1 cellular context compared by ENCODE assay signal in genomic region chr2:222655748-222656543, GRCh38.
TF ChIP-seq lines count a peak whose summit lies in the region.

FARSB (minus strand) TSS chr2:222656092; CDS start chr2:222656073, 19 bp downstream.

TF ChIP-seq in HepG2, 621 proteins besides CTCF, POLR2A, EP300 and RAD21 (continued from another document and continues in another):
- TF ChIP-seq ZNF235 (CRISPR knock-in tag; IDR thresholded peaks at IDR 0.05; ENCODE audit: borderline replicate concordance): peak; percentile 60; the same call in 1 of the 2 replicates
- TF ChIP-seq SRSF4 (IDR thresholded peaks at IDR 0.05; ENCODE audit: low read depth, low read length, poor library complexity, severe bottlenecking): no peak
- TF ChIP-seq ZSCAN29 (CRISPR knock-in tag; conservative IDR thresholded peaks at IDR 0.05): no peak
- no peak for TF ChIP-seq ZNF446 (CRISPR knock-in tag; IDR thresholded peaks at IDR 0.05)
- TF ChIP-seq, protein P1, sequence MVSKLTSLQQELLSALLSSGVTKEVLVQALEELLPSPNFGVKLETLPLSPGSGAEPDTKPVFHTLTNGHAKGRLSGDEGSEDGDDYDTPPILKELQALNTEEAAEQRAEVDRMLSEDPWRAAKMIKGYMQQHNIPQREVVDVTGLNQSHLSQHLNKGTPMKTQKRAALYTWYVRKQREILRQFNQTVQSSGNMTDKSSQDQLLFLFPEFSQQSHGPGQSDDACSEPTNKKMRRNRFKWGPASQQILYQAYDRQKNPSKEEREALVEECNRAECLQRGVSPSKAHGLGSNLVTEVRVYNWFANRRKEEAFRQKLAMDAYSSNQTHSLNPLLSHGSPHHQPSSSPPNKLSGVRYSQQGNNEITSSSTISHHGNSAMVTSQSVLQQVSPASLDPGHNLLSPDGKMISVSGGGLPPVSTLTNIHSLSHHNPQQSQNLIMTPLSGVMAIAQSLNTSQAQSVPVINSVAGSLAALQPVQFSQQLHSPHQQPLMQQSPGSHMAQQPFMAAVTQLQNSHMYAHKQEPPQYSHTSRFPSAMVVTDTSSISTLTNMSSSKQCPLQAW (CRISPR knock-in tag; IDR thresholded peaks at IDR 0.05): peak; percentile 88; the same call in 1 of the 2 replicates
- no peak for TF ChIP-seq ZSCAN9 (CRISPR knock-in tag; IDR thresholded peaks at IDR 0.05; ENCODE audit: borderline replicate concordance)
- peak; percentile 80; the same call in 1 of the 2 replicates for TF ChIP-seq ZNF768 (CRISPR knock-in tag; IDR thresholded peaks at IDR 0.05)
- TF ChIP-seq ZNF747 (CRISPR knock-in tag; IDR thresholded peaks at IDR 0.05; ENCODE audit: borderline replicate concordance): no peak
- TF ChIP-seq MYC (CRISPR knock-in tag; IDR thresholded peaks at IDR 0.05; ENCODE audit: borderline replicate concordance): peak; percentile 98
- TF ChIP-seq PHB2 (IDR thresholded peaks at IDR 0.05; ENCODE audit: partially characterized antibody): no peak
- no peak for TF ChIP-seq JDP2 (CRISPR knock-in tag; IDR thresholded peaks at IDR 0.05; ENCODE audit: borderline replicate concordance)
- peak; percentile 68 for TF ChIP-seq FOXO1 (CRISPR knock-in tag; IDR thresholded peaks at IDR 0.05)
- no peak for TF ChIP-seq CBX2 (IDR thresholded peaks at IDR 0.05; ENCODE audit: low read depth, low read length)
- TF ChIP-seq CBX2 (CRISPR knock-in tag; IDR thresholded peaks at IDR 0.05; ENCODE audit: low read depth): no peak
- peak; percentile 40; the same call in 1 of the 2 replicates for TF ChIP-seq SMAD3 (CRISPR knock-in tag; IDR thresholded peaks at IDR 0.05)
- 0 out of 2 replicates have a peak, but pooled peaks have one; percentile 73 for TF ChIP-seq PCBP1 (IDR thresholded peaks at IDR 0.05; ENCODE audit: borderline replicate concordance, low read depth, low read length)
- peak; percentile 76 for TF ChIP-seq GABPB1 (CRISPR knock-in tag; IDR thresholded peaks at IDR 0.05)
- no peak for TF ChIP-seq GABPA (IDR thresholded peaks at IDR 0.05; ENCODE audit: low read depth, low read length)
- TF ChIP-seq GABPA (CRISPR knock-in tag; IDR thresholded peaks at IDR 0.05; ENCODE audit: low read depth): peak; percentile 68; the same call in 1 of the 2 replicates
- no peak for TF ChIP-seq ZNF484 (CRISPR knock-in tag; IDR thresholded peaks at IDR 0.05; ENCODE audit: borderline replicate concordance, low read depth)
- TF ChIP-seq, protein P2, sequence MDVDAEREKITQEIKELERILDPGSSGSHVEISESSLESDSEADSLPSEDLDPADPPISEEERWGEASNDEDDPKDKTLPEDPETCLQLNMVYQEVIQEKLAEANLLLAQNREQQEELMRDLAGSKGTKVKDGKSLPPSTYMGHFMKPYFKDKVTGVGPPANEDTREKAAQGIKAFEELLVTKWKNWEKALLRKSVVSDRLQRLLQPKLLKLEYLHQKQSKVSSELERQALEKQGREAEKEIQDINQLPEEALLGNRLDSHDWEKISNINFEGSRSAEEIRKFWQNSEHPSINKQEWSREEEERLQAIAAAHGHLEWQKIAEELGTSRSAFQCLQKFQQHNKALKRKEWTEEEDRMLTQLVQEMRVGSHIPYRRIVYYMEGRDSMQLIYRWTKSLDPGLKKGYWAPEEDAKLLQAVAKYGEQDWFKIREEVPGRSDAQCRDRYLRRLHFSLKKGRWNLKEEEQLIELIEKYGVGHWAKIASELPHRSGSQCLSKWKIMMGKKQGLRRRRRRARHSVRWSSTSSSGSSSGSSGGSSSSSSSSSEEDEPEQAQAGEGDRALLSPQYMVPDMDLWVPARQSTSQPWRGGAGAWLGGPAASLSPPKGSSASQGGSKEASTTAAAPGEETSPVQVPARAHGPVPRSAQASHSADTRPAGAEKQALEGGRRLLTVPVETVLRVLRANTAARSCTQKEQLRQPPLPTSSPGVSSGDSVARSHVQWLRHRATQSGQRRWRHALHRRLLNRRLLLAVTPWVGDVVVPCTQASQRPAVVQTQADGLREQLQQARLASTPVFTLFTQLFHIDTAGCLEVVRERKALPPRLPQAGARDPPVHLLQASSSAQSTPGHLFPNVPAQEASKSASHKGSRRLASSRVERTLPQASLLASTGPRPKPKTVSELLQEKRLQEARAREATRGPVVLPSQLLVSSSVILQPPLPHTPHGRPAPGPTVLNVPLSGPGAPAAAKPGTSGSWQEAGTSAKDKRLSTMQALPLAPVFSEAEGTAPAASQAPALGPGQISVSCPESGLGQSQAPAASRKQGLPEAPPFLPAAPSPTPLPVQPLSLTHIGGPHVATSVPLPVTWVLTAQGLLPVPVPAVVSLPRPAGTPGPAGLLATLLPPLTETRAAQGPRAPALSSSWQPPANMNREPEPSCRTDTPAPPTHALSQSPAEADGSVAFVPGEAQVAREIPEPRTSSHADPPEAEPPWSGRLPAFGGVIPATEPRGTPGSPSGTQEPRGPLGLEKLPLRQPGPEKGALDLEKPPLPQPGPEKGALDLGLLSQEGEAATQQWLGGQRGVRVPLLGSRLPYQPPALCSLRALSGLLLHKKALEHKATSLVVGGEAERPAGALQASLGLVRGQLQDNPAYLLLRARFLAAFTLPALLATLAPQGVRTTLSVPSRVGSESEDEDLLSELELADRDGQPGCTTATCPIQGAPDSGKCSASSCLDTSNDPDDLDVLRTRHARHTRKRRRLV (CRISPR knock-in tag; IDR thresholded peaks at IDR 0.05): peak; percentile 77; the same call in 1 of the 2 replicates
- no peak; the same call in 1 of the 2 replicates for TF ChIP-seq ZBTB8A (CRISPR knock-in tag; IDR thresholded peaks at IDR 0.05; ENCODE audit: borderline replicate concordance, low read depth)
- peak; percentile 88 for TF ChIP-seq CREM (IDR thresholded peaks at IDR 0.05)
- no peak for TF ChIP-seq CREM (CRISPR knock-in tag; IDR thresholded peaks at IDR 0.05)
- TF ChIP-seq FOXP1 (IDR thresholded peaks at IDR 0.05): no peak
- no peak for TF ChIP-seq FOXP1 (CRISPR knock-in tag; IDR thresholded peaks at IDR 0.05)
- 0 out of 2 replicates have a peak, but pooled peaks have one; percentile 38 for TF ChIP-seq HMG20B (CRISPR knock-in tag; conservative IDR thresholded peaks at IDR 0.05)
- peak; percentile 57; the same call in 1 of the 2 replicates for TF ChIP-seq ZNF775 (CRISPR knock-in tag; IDR thresholded peaks at IDR 0.05; ENCODE audit: borderline replicate concordance)
- peak; percentile 97 for TF ChIP-seq HDAC1 (CRISPR knock-in tag; IDR thresholded peaks at IDR 0.05)
- TF ChIP-seq ZNF30 (CRISPR knock-in tag; IDR thresholded peaks at IDR 0.05): no peak
- TF ChIP-seq UBTF (CRISPR knock-in tag; IDR thresholded peaks at IDR 0.05): peak; percentile 90
- TF ChIP-seq ONECUT2 (CRISPR knock-in tag; IDR thresholded peaks at IDR 0.05): no peak
- no peak for TF ChIP-seq NR3C1 (CRISPR knock-in tag; IDR thresholded peaks at IDR 0.05)
- no peak for TF ChIP-seq CENPX (CRISPR knock-in tag; IDR thresholded peaks at IDR 0.05)
- 0 out of 2 replicates have a peak, but pooled peaks have one; percentile 31 for TF ChIP-seq MAF1 (CRISPR knock-in tag; IDR thresholded peaks at IDR 0.05; ENCODE audit: borderline replicate concordance)
- TF ChIP-seq TEF (CRISPR knock-in tag; IDR thresholded peaks at IDR 0.05): no peak
- peak; percentile 6; the same call in 1 of the 2 replicates for TF ChIP-seq ZNF7 (CRISPR knock-in tag; IDR thresholded peaks at IDR 0.05)
- no peak for TF ChIP-seq ZNF460 (CRISPR knock-in tag; IDR thresholded peaks at IDR 0.05; ENCODE audit: borderline replicate concordance)
- no peak for TF ChIP-seq ZNF800 (CRISPR knock-in tag; IDR thresholded peaks at IDR 0.05)
- TF ChIP-seq PLSCR1 (CRISPR knock-in tag; IDR thresholded peaks at IDR 0.05; ENCODE audit: borderline replicate concordance): no peak
- no peak for TF ChIP-seq PTBP1 (IDR thresholded peaks at IDR 0.05; ENCODE audit: low read depth, low read length, poor library complexity, severe bottlenecking)
- no peak for TF ChIP-seq KLF13 (CRISPR knock-in tag; IDR thresholded peaks at IDR 0.05)
- TF ChIP-seq STAT6 (CRISPR knock-in tag; IDR thresholded peaks at IDR 0.05; ENCODE audit: borderline replicate concordance): no peak; the same call in 1 of the 2 replicates
- no peak for TF ChIP-seq CEBPB (IDR thresholded peaks at IDR 0.05; ENCODE audit: borderline replicate concordance, low read depth, low read length)
- no peak for TF ChIP-seq FOXM1 (CRISPR knock-in tag; IDR thresholded peaks at IDR 0.05)
- TF ChIP-seq ZNF879 (CRISPR knock-in tag; IDR thresholded peaks at IDR 0.05): no peak
- peak; percentile 64 for TF ChIP-seq ZNF777 (CRISPR knock-in tag; IDR thresholded peaks at IDR 0.05)
- TF ChIP-seq ZXDC (CRISPR knock-in tag; IDR thresholded peaks at IDR 0.05): peak; percentile 58; the same call in 1 of the 2 replicates
